ENCODE assay signal across 8 cellular contexts in genomic region chr17:66192378-66192687, GRCh38. TPM values are rescaled to one million over a fixed set of nuclear protein-coding genes. Genes with fewer than 3 reads are reported as not detected.
DNase-seq lines count a peak whose midpoint lies in the region; ATAC-seq, FAIRE-seq and TF ChIP-seq lines count a peak whose summit lies in the region.

No MANE protein-coding gene starts in this region.

- no peak overlapping the region for H3K27ac ChIP-seq in right cardiac atrium (ENCODE audit: low read length)
- H3K27ac ChIP-seq in skin epidermis, result peak overlapping the region in 14 of 21 experiments; percentile 67 to 90 (median 80)

- ATAC-seq in right cardiac atrium, result no peak
- no peak for ATAC-seq in HG03442 (IDR thresholded peaks at IDR 0.05; ENCODE audit: unreplicated experiment)

- intact Hi-C loops in right cardiac atrium (cut with DNase I), result no loop called here

- no peaks in the 10 kb centered on the region for H3K4me1 ChIP-seq in right cardiac atrium (ENCODE audit: control insufficient read depth, insufficient read depth, low read length)

- H3K4me3 ChIP-seq in H7 (ENCODE audit: insufficient read depth, low read depth, low read length) (peak overlapping the region; percentile 71), WI38 (ENCODE audit: low read depth, low read length) (peak overlapping the region; percentile 80), right cardiac atrium (ENCODE audit: low read length) (peak overlapping the region; percentile 82), skin epidermis (peak overlapping the region; percentile 44 to 78 (median 68))

- no peaks in the 10 kb centered on the region for H3K36me3 ChIP-seq in H7 (replicated peaks; ENCODE audit: control insufficient read depth, insufficient read depth, low read length)

- no peak for TF ChIP-seq CTCF in WI38 (IDR thresholded peaks at IDR 0.05; ENCODE audit: low read depth, low read length)

- WGBS in right cardiac atrium, result 1% methylated on average over 10 of the region's 10 CpGs

- no peaks in the 10 kb centered on the region for H3K27me3 ChIP-seq in H7 (ENCODE audit: control insufficient read depth, insufficient read depth, low read length)
- H3K27me3 ChIP-seq in right cardiac atrium (ENCODE audit: control insufficient read depth, insufficient read depth), result no peaks in the 10 kb centered on the region

- no peaks in the 10 kb centered on the region for H3K9me3 ChIP-seq in right cardiac atrium (ENCODE audit: control insufficient read depth, low read length)

- no peak for DNase-seq in H7
- DNase-seq in right cardiac atrium, result no peak
- DNase-seq in anterior cingulate cortex (lab: John Stamatoyannopoulos, UW), result no peak
- DNase-seq in frontal cortex (ENCODE audit: low spot score in 2 of 2), result no peak
- no peak for DNase-seq in NCI-H82 (lab: John Stamatoyannopoulos, UW)

- FAIRE-seq in frontal cortex (lab: Jason Lieb, UNC), result no peak

RNA-seq across cellular contexts. Expression of gene CEP112, which starts 0.4 kb away (rescaled TPM):
- 2.0 and 2.1 TPM in 2 replicates for total RNA-seq in H7 (2014; rRNA removed; shearing (Covaris generic))
- total RNA-seq in right cardiac atrium (10 to 100 TPM; 17.8 to 23.1 (median 20.5) TPM), frontal cortex (13.5 TPM)
- 11.1 TPM for polyA plus RNA-seq in right cardiac atrium

RNA-seq across cellular contexts. Expression of gene APOH, which starts 36.9 kb away (rescaled TPM):
- total RNA-seq in H7 (2014; rRNA removed; shearing (Covaris generic)), result not detected in 2 replicates
- total RNA-seq in right cardiac atrium, result 1 to 10 TPM in 1 of 4 donors, not detected in 3; 1.3 TPM
- 0.11 TPM for polyA plus RNA-seq in right cardiac atrium
- total RNA-seq in frontal cortex, result not detected
